Comparison of ENCODE assay signal across 20 cellular contexts in genomic region chr12:83893101-83893500, GRCh38.
DNase-seq lines count a peak whose midpoint lies in the region; ATAC-seq, FAIRE-seq and TF ChIP-seq lines count a peak whose summit lies in the region.
"Had no signal": no experiment of that assay in that cellular context is flagged by ENCODE, and none has a peak within 500 bp of the region (broad histone marks: within the 10 kb centered on the region; RNA-seq: fewer than 3 reads in every experiment).

No MANE protein-coding gene starts in this region.

- in situ Hi-C loops in IMR-90 (cut with MboI; ENCODE audit: low sequenced_read_pairs), result no loop called here

- H3K27me3 ChIP-seq in IMR-90 (ENCODE audit: control insufficient read depth, insufficient read depth, low read length) (no peaks in the 10 kb centered on the region), SJCRH30 (no peaks in the 10 kb centered on the region)
- H3K27me3 ChIP-seq: BLaER1 treated with 17β-estradiol and CSF1 and Interleukin-3, amounts not matched to agents 10 nM and 100 nM had no signal

- H3K27ac ChIP-seq in IMR-90 (ENCODE audit: insufficient read depth, low read length), result no peak overlapping the region
- H3K27ac ChIP-seq in SJCRH30, result no peak overlapping the region
- H3K27ac ChIP-seq: BLaER1 treated with 17β-estradiol and CSF1 and Interleukin-3, amounts not matched to agents 10 nM and 100 nM had no signal

- H4K8ac ChIP-seq in IMR-90 (ENCODE audit: low read depth in 2 of 2, low read length in 2 of 2), result no peak overlapping the region

- no peak overlapping the region for H3K14ac ChIP-seq in IMR-90 (replicated peaks; ENCODE audit: low read depth, low read length)

- dilution Hi-C loops in IMR-90 (cut with HindIII; ENCODE audit: low sequenced_read_pairs, unreplicated experiment), result no loop called here

- H3K9me3 ChIP-seq in IMR-90 (ENCODE audit: control insufficient read depth, insufficient read depth, low read length) (no peaks in the 10 kb centered on the region), SJCRH30 (replicated peaks) (no peaks in the 10 kb centered on the region)

- no peak overlapping the region for H2AK5ac ChIP-seq in IMR-90 (ENCODE audit: low read depth, low read length)

- H3K23ac ChIP-seq in IMR-90 (ENCODE audit: low read depth, low read length), result no peak overlapping the region

- no peak overlapping the region for H2AFZ ChIP-seq in IMR-90 (replicated peaks; ENCODE audit: low read length, poor library complexity)

- BruUV-seq in IMR-90 (replicated peaks; lab: Mats Ljungman, UMichigan), result no TSS peak

- H2AK9ac ChIP-seq in IMR-90 (replicated peaks; ENCODE audit: low read depth, low read length, poor library complexity), result no peak overlapping the region

- no peaks in the 10 kb centered on the region for H4K20me1 ChIP-seq in IMR-90 (ENCODE audit: insufficient read depth, low read length)
- H4K20me1 ChIP-seq: BLaER1 treated with 17β-estradiol and CSF1 and Interleukin-3, amounts not matched to agents 10 nM and 100 nM had no signal

- H4K5ac ChIP-seq in IMR-90 (ENCODE audit: low read depth, low read length), result no peak overlapping the region

- H3K4me3 ChIP-seq in IMR-90 (ENCODE audit: insufficient read depth, low read depth, low read length) (no peak overlapping the region), SJCRH30 (no peak overlapping the region)
- H3K4me3 ChIP-seq: BLaER1 treated with 17β-estradiol and CSF1 and Interleukin-3, amounts not matched to agents 10 nM and 100 nM had no signal

- H3K4me1 ChIP-seq in IMR-90 (ENCODE audit: control insufficient read depth, insufficient read depth, low read length) (no peaks in the 10 kb centered on the region), SJCRH30 (no peaks in the 10 kb centered on the region)
- H3K4me1 ChIP-seq: BLaER1 treated with 17β-estradiol and CSF1 and Interleukin-3, amounts not matched to agents 10 nM and 100 nM had no signal

- H3K9me1 ChIP-seq in IMR-90 (ENCODE audit: insufficient read depth, low read length), result no peaks in the 10 kb centered on the region

- POLR2A ChIA-PET in IMR-90 (lab: Charles Lee; ENCODE audit: unreplicated experiment), result interaction anchor here (0.6 kb wide), 1 partner anchor 486 kb away, joined by 4 read pairs; no protein-coding TSS in a partner anchor

- FAIRE-seq in endometrium (lab: Jason Lieb, UNC), result peak; percentile 37
- FAIRE-seq: A204.1, GM12892, GM18507, HTR-8/SVneo had no signal

- no peaks in the 10 kb centered on the region for H3K79me1 ChIP-seq in IMR-90 (ENCODE audit: low read depth in 1 of 2, low read length in 2 of 2)

- no peak overlapping the region for H3K18ac ChIP-seq in IMR-90 (ENCODE audit: low read depth, low read length)

- H3K56ac ChIP-seq in IMR-90 (ENCODE audit: extremely low read depth, insufficient read depth, low read length), result no peak overlapping the region

- DNase-seq in GM03348 (ENCODE audit: low spot score) (peak; percentile 24), IMR-90 (no peak), dedifferentiated amniotic fluid mesenchymal stem cell (ENCODE audit: extremely low spot score) (no peak), SJCRH30 (no peak)
- no peak for DNase-seq in activated naive CD4-positive, alpha-beta T cell treated with anti-CD3 and anti-CD28 coated beads, Interleukin-2, amount 50 U/mL, for 16 hours
- DNase-seq: ACHN; Calu3; CD8-positive, alpha-beta T cell; DMS79 treated with DMSO at 0.1 percent for 48 hours; GF-D8; GOT3; H7; KG1 had no signal

- H2BK20ac ChIP-seq in IMR-90 (ENCODE audit: low read depth, low read length), result no peak overlapping the region

- H3K36me3 ChIP-seq in IMR-90 (ENCODE audit: control insufficient read depth, insufficient read depth, low read length), result no peaks in the 10 kb centered on the region
- no peaks in the 10 kb centered on the region for H3K36me3 ChIP-seq in SJCRH30
- H3K36me3 ChIP-seq: BLaER1 treated with 17β-estradiol and CSF1 and Interleukin-3, amounts not matched to agents 10 nM and 100 nM had no signal

- intact Hi-C loops in IMR-90 (cut with micrococcal nuclease), result no loop called here

- TF ChIP-seq POLR2A in IMR-90 (IDR thresholded peaks at IDR 0.05; ENCODE audit: low read depth, low read length), result no peak

- no peak overlapping the region for H4K91ac ChIP-seq in IMR-90 (ENCODE audit: insufficient read depth, low read depth, low read length)

- TF ChIP-seq CTCF in IMR-90 (conservative IDR thresholded peaks at IDR 0.05; ENCODE audit: low read depth, low read length), result no peak

- CTCF ChIA-PET in IMR-90 (lab: Yijun Ruan, JAX), result no interaction called here

- no peak overlapping the region for H3K4ac ChIP-seq in IMR-90 (ENCODE audit: low read depth, low read length)

- WGBS in IMR-90 (ENCODE audit: extremely low coverage in 2 of 2, insufficient read length in 1 of 2), 2 experiments, result no CpG with 5 or more reads among the region's 1 CpG

- no peak overlapping the region for H3K9ac ChIP-seq in IMR-90 (ENCODE audit: low read depth, low read length)
- H3K9ac ChIP-seq: BLaER1 treated with 17β-estradiol and CSF1 and Interleukin-3, amounts not matched to agents 10 nM and 100 nM had no signal

- no peak for TF ChIP-seq RAD21 in IMR-90 (IDR thresholded peaks at IDR 0.05; ENCODE audit: low read length)

- no peak for ATAC-seq in IMR-90 (ENCODE audit: low read depth)
- ATAC-seq in GM21576 (IDR thresholded peaks at IDR 0.05; ENCODE audit: unreplicated experiment), result no peak
- ATAC-seq: CD8-positive, alpha-beta T cell had no signal

- no peak overlapping the region for H2BK15ac ChIP-seq in IMR-90 (ENCODE audit: low read depth, low read length)

- no peak overlapping the region for H2BK120ac ChIP-seq in IMR-90 (ENCODE audit: low read depth, low read length)

- H2BK5ac ChIP-seq in IMR-90 (ENCODE audit: low read depth, low read length, poor library complexity, severe bottlenecking), result no peak overlapping the region

- H3K4me2 ChIP-seq in IMR-90 (ENCODE audit: low read depth, low read length), result no peak overlapping the region
- H3K4me2 ChIP-seq: BLaER1 treated with 17β-estradiol and CSF1 and Interleukin-3, amounts not matched to agents 10 nM and 100 nM had no signal

TF ChIP-seq in IMR-90, 13 proteins besides CTCF, POLR2A, EP300 and RAD21:
- TF ChIP-seq CHD1 (IDR thresholded peaks at IDR 0.05; ENCODE audit: low read depth, low read length) (no peak), MAZ (IDR thresholded peaks at IDR 0.05; ENCODE audit: borderline replicate concordance, low read depth, low read length) (no peak), USF2 (IDR thresholded peaks at IDR 0.05; ENCODE audit: low read depth, low read length) (no peak), CEBPB (IDR thresholded peaks at IDR 0.05; ENCODE audit: low read depth, low read length) (peak; percentile 30; the same call in 1 of the 2 replicates)
